In genomic region chr2:238285653-238286082, GRCh38 we compare ENCODE assay signal across 8 cellular contexts. TPM values are rescaled to one million over a fixed set of nuclear protein-coding genes. Genes with fewer than 3 reads are reported as not detected.
DNase-seq lines count a peak whose midpoint lies in the region; ATAC-seq, FAIRE-seq and TF ChIP-seq lines count a peak whose summit lies in the region.

No MANE protein-coding gene starts in this region.

- H3K4me1 Mint-ChIP-seq in astrocyte (ENCODE audit: low read depth, unreplicated experiment), result peaks cover 26% of the 10 kb centered on the region

- no peaks in the 10 kb centered on the region for H3K9me3 ChIP-seq in astrocyte (ENCODE audit: insufficient read depth, low read depth, low read length)
- H3K9me3 ChIP-seq in small intestine (ENCODE audit: control insufficient read depth, low read depth), result no peaks in the 10 kb centered on the region

- WGBS in small intestine, 3 donors, result 9 to 43% (median 34%) methylated on average over 7 of the region's 7 CpGs

- ATAC-seq in GM19351 (IDR thresholded peaks at IDR 0.05; ENCODE audit: unreplicated experiment), result no peak

- FAIRE-seq in astrocyte (lab: Jason Lieb, UNC) (no peak), small intestine (lab: Jason Lieb, UNC) (no peak)

- no peak for TF ChIP-seq CTCF in astrocyte (IDR thresholded peaks at IDR 0.05; ENCODE audit: insufficient read depth, low read depth, low read length)
- no peak for TF ChIP-seq CTCF in GM20000 (IDR thresholded peaks at IDR 0.05; ENCODE audit: extremely low read depth, missing control alignments)

- H3K4me1 ChIP-seq in astrocyte (ENCODE audit: insufficient read depth, low read length), result peaks cover 40% of the 10 kb centered on the region
- H3K4me1 ChIP-seq in small intestine (ENCODE audit: control insufficient read depth in 2 of 2, insufficient read depth in 1 of 2, low read depth in 1 of 2, low read length in 1 of 2), result peaks cover 8 to 33% of the 10 kb centered on the region in 2 donors

- no peaks in the 10 kb centered on the region for H3K36me3 ChIP-seq in astrocyte (ENCODE audit: insufficient read depth, low read length)
- no peaks in the 10 kb centered on the region for H3K36me3 ChIP-seq in small intestine (ENCODE audit: control insufficient read depth in 2 of 2, insufficient read depth in 2 of 2, low read length in 2 of 2)

- peak overlapping the region; percentile 40 for H3K4me3 Mint-ChIP-seq in astrocyte (ENCODE audit: unreplicated experiment)

- H3K79me2 ChIP-seq in astrocyte (ENCODE audit: insufficient read depth, low read length), result peaks cover 47% of the 10 kb centered on the region

- no peak overlapping the region for H2AFZ ChIP-seq in astrocyte (ENCODE audit: low read depth, low read length)

- peak overlapping the region; percentile 38 for H3K4me3 ChIP-seq in astrocyte (ENCODE audit: insufficient read depth, low read depth, low read length)
- H3K4me3 ChIP-seq in small intestine (ENCODE audit: low read depth in 1 of 2, low read length in 2 of 2), result no peak overlapping the region

- peaks cover 8% of the 10 kb centered on the region for H3K27me3 Mint-ChIP-seq in astrocyte (ENCODE audit: low read depth, unreplicated experiment)

- H4K20me1 ChIP-seq in astrocyte (ENCODE audit: insufficient read depth, low read length), result peaks cover 19% of the 10 kb centered on the region

- H3K27ac Mint-ChIP-seq in astrocyte (ENCODE audit: unreplicated experiment), result peak overlapping the region; percentile 72

- H3K9ac ChIP-seq in astrocyte (ENCODE audit: low read length), result peak overlapping the region; percentile 94

- DNase-seq in HT1080 (ENCODE audit: low read depth) (peak; percentile 38), astrocyte (ENCODE audit: low read depth) (peak; percentile 93), iPS-NIHi11 (ENCODE audit: low spot score) (peak; percentile 50), small intestine (peak; percentile 88), GM20000 (ENCODE audit: low spot score) (no peak), GM19238 (ENCODE audit: insufficient read length, low spot score) (no peak), NCI-H1105 treated with DMSO at 0.1 percent for 48 hours (lab: John Stamatoyannopoulos, UW) (no peak)

- H3K27me3 ChIP-seq in astrocyte (ENCODE audit: insufficient read depth, low read length) (no peaks in the 10 kb centered on the region), small intestine (ENCODE audit: control insufficient read depth in 2 of 2, insufficient read depth in 2 of 2, low read length in 2 of 2) (no peaks in the 10 kb centered on the region)

- H3K27ac ChIP-seq in astrocyte (ENCODE audit: low read depth, low read length) (peak overlapping the region; percentile 92), small intestine (ENCODE audit: low read depth in 1 of 2, low read length in 1 of 2) (peak overlapping the region; percentile 77 to 94)

- H3K36me3 Mint-ChIP-seq in astrocyte (ENCODE audit: low read depth, unreplicated experiment), result no peaks in the 10 kb centered on the region

- H3K9me3 Mint-ChIP-seq in astrocyte (ENCODE audit: unreplicated experiment), result no peaks in the 10 kb centered on the region

- peak overlapping the region; percentile 91 for H3K4me2 ChIP-seq in astrocyte (ENCODE audit: low read length)

RNA-seq across cellular contexts. Expression of gene PER2, which starts 2.7 kb away (rescaled TPM):
- total RNA-seq in HT1080 (2014; rRNA removed; shearing (Covaris generic)), result 2.6 and 2.9 TPM in 2 replicates
- 2.9 and 3.6 TPM in 2 replicates for polyA plus RNA-seq in HT1080 (2015; cell fraction: cytosol; rRNA removed)
- polyA plus RNA-seq in HT1080 (2015; cell fraction: nucleus; rRNA removed), result 6.7 and 7.7 TPM in 2 replicates
- 2.0 and 3.5 TPM in 2 replicates for total RNA-seq in astrocyte
- polyA plus RNA-seq in small intestine, result 1 to 10 TPM; 2.2 to 5.6 (median 2.7) TPM

RNA-seq across cellular contexts. Expression of gene TRAF3IP1, which starts 34.6 kb away (rescaled TPM):
- total RNA-seq in HT1080 (2014; rRNA removed; shearing (Covaris generic)), result 5.2 and 7.1 TPM in 2 replicates
- 4.2 and 4.8 TPM in 2 replicates for polyA plus RNA-seq in HT1080 (2015; cell fraction: cytosol; rRNA removed)
- polyA plus RNA-seq in HT1080 (2015; cell fraction: nucleus; rRNA removed), result 4.4 and 4.5 TPM in 2 replicates
- total RNA-seq in astrocyte, result 17.8 and 19.6 TPM in 2 replicates
- 1 to 10 TPM; 5.1 to 7.8 (median 7.1) TPM for polyA plus RNA-seq in small intestine

RNA-seq across cellular contexts. Expression of gene HES6, which starts 45.8 kb away (rescaled TPM):
- total RNA-seq in HT1080 (2014; rRNA removed; shearing (Covaris generic)), result 16.8 and 17.0 TPM in 2 replicates
- 9.4 and 17.1 TPM in 2 replicates for polyA plus RNA-seq in HT1080 (2015; cell fraction: cytosol; rRNA removed)
- polyA plus RNA-seq in HT1080 (2015; cell fraction: nucleus; rRNA removed), result 16.7 and 18.6 TPM in 2 replicates
- total RNA-seq in astrocyte, result 1.3 and 3.0 TPM in 2 replicates
- 10 to 100 TPM; 25.4 to 94.3 (median 33.5) TPM for polyA plus RNA-seq in small intestine

Comparison
In these comparisons a context has a peak if more than half of its experiments do, and no peak if none do; other contexts are left out.
1. DNase-seq: peak in HT1080 (single experiment), astrocyte (single experiment), iPS-NIHi11 (single experiment) and small intestine (single experiment); none in GM20000 (single experiment), GM19238 (single experiment) and NCI-H1105 treated with DMSO at 0.1 percent for 48 hours (single experiment).